Comparison of ENCODE assay signal across 9 cellular contexts in the genomic region with DNA sequence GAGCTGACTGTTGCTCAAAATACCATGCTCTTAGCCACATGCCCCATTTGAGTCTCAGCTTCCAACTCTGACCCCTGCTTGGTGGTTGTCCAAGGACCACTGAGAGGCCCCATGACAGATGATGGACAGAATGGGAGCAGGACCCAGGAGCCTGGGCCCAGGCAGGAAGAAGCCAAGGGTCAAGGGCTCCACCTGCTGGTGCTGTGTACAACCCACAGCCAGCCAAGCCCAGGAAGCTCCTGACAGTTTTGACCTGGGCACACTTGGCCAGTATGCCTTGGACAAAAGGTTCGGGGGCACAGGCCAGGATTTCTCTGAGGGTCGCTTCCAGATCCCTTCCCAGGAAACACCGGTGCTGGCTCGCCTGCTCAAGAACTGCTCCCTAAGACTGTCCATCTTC. TPM values are rescaled to one million over a fixed set of nuclear protein-coding genes. Genes with fewer than 3 reads are reported as not detected.
DNase-seq lines count a peak whose midpoint lies in the region; ATAC-seq, FAIRE-seq and TF ChIP-seq lines count a peak whose summit lies in the region.
"Not testable (repeated sequence)": the region's sequence is repeated elsewhere in the genome, so short reads cannot be mapped to it uniquely, and the experiment has no call there.
"Had no signal": no experiment of that assay in that cellular context is flagged by ENCODE, and none has a peak within 500 bp of the region (broad histone marks: within the 10 kb centered on the region; RNA-seq: fewer than 3 reads in every experiment).

No MANE protein-coding gene starts in this region.

- H4K8ac ChIP-seq in H1 (ENCODE audit: extremely low read depth, insufficient read depth, low read length), result not testable (repeated sequence)

- not testable (repeated sequence) for H3K4me3 ChIP-seq in H1 (ENCODE audit: extremely low read depth in 1 of 4, insufficient read depth in 2 of 4, low read depth in 3 of 4, low read length in 4 of 4); sigmoid colon; thoracic aorta

- H3K36me3 Mint-ChIP-seq in activated T-helper 17 cell treated with anti-CD3 and anti-CD28 coated beads, Interleukin-2, amount 50 U/mL, for 72 hours (ENCODE audit: low read depth), result not testable (repeated sequence)

- H3K4me1 ChIP-seq in H1 (replicated peaks in 1 of 4; ENCODE audit: control insufficient read depth in 3 of 4, insufficient read depth in 4 of 4, low read length in 3 of 4); sigmoid colon; thoracic aorta (ENCODE audit: control insufficient read depth in 1 of 2, low read depth in 2 of 2): not testable (repeated sequence)

- H3K14ac ChIP-seq in H1 (ENCODE audit: insufficient read length), result not testable (repeated sequence)

- not testable (repeated sequence) for H3K9me3 ChIP-seq in H1 (ENCODE audit: insufficient read depth in 2 of 2, low read depth in 1 of 2, low read length in 1 of 2); sigmoid colon; thoracic aorta

- POLR2A ChIA-PET in H1 (lab: Charles Lee; ENCODE audit: partially characterized antibody), result not testable (repeated sequence)

- TF ChIP-seq POLR2A in H1 (IDR thresholded peaks at IDR 0.05; ENCODE audit: control extremely low read depth in 1 of 2, low read depth in 2 of 2, low read length in 2 of 2); sigmoid colon (IDR thresholded peaks at IDR 0.05): not testable (repeated sequence)

- H3K18ac ChIP-seq in H1 (ENCODE audit: extremely low read depth, low read length), result not testable (repeated sequence)

- H3K27ac Mint-ChIP-seq in activated T-helper 17 cell treated with anti-CD3 and anti-CD28 coated beads, Interleukin-2, amount 50 U/mL, for 72 hours, result not testable (repeated sequence)

- H3K23me2 ChIP-seq in H1 (ENCODE audit: low read depth, low read length), result not testable (repeated sequence)

- H3K4me2 ChIP-seq in H1 (ENCODE audit: insufficient read depth in 1 of 2, low read depth in 2 of 2, low read length in 2 of 2), result not testable (repeated sequence)

- H2AFZ ChIP-seq in H1 (ENCODE audit: low read length), result not testable (repeated sequence)

- not testable (repeated sequence) for H3K4me1 Mint-ChIP-seq in activated T-helper 17 cell treated with anti-CD3 and anti-CD28 coated beads, Interleukin-2, amount 50 U/mL, for 72 hours

- peak; percentile 32; a peak in 3 of 4 replicates for TF ChIP-seq RAD21 in H1 (IDR thresholded peaks at IDR 0.05 in 1 of 2, conservative IDR thresholded peaks at IDR 0.05 in 1 of 2; ENCODE audit: low read depth in 2 of 2, low read length in 2 of 2)

- not testable (repeated sequence) for H2BK15ac ChIP-seq in H1 (ENCODE audit: low read length)

- not testable (repeated sequence) for H3K4me3 Mint-ChIP-seq in activated T-helper 17 cell treated with anti-CD3 and anti-CD28 coated beads, Interleukin-2, amount 50 U/mL, for 72 hours

- not testable (repeated sequence) for H3K9me3 Mint-ChIP-seq in activated T-helper 17 cell treated with anti-CD3 and anti-CD28 coated beads, Interleukin-2, amount 50 U/mL, for 72 hours

- not testable (repeated sequence) for H4K5ac ChIP-seq in H1 (ENCODE audit: insufficient read length, low read depth, low read length)

- not testable (repeated sequence) for H3K27ac ChIP-seq in H1 (ENCODE audit: low read depth, low read length); thoracic aorta
- H3K27ac ChIP-seq in sigmoid colon, result peak overlapping the region in 1 of 4 donors; percentile 50

- not testable (repeated sequence) for H3K23ac ChIP-seq in H1 (ENCODE audit: insufficient read length)

- not testable (repeated sequence) for H3K9ac ChIP-seq in H1 (replicated peaks in 1 of 4; ENCODE audit: extremely low read depth in 1 of 4, low read depth in 3 of 4, low read length in 3 of 4)

- not testable (repeated sequence) for DNase-seq in GM10266 (ENCODE audit: extremely low spot score)
- DNase-seq in T-helper 9 cell (peak; percentile 24), H1 (ENCODE audit: low read depth in 1 of 2, low spot score in 2 of 2) (peak in 1 of 2 experiments; percentile 77), left lobe of liver (ENCODE audit: low spot score) (peak; percentile 83), sigmoid colon (peak; percentile 75), thoracic aorta (ENCODE audit: low spot score) (peak; percentile 1)

- H2BK5ac ChIP-seq in H1 (ENCODE audit: low read depth, low read length), result not testable (repeated sequence)

- not testable (repeated sequence) for H3K56ac ChIP-seq in H1 (replicated peaks; ENCODE audit: insufficient read length, low read depth, low read length)

- not testable (repeated sequence) for H3K4ac ChIP-seq in H1 (replicated peaks; ENCODE audit: insufficient read length, low read depth, low read length)

- H3K79me1 ChIP-seq in H1 (ENCODE audit: low read depth, low read length), result not testable (repeated sequence)

- not testable (repeated sequence) for H3K27me3 Mint-ChIP-seq in activated T-helper 17 cell treated with anti-CD3 and anti-CD28 coated beads, Interleukin-2, amount 50 U/mL, for 72 hours

- H2BK12ac ChIP-seq in H1 (ENCODE audit: low read depth, low read length), result not testable (repeated sequence)

- TF ChIP-seq EP300 in H1 (IDR thresholded peaks at IDR 0.05; ENCODE audit: borderline replicate concordance in 1 of 2, low read depth in 2 of 2, low read length in 2 of 2); sigmoid colon (IDR thresholded peaks at IDR 0.05): not testable (repeated sequence)

- H2BK120ac ChIP-seq in H1 (replicated peaks; ENCODE audit: low read depth, low read length), result not testable (repeated sequence)

- FAIRE-seq in H1 (lab: Jason Lieb, UNC), result peak; percentile 48

- not testable (repeated sequence) for H3K27me3 ChIP-seq in H1 (replicated peaks in 1 of 4; ENCODE audit: control insufficient read depth in 3 of 4, extremely low read depth in 1 of 4, insufficient read depth in 3 of 4, low read length in 3 of 4); sigmoid colon; thoracic aorta (replicated peaks; ENCODE audit: insufficient read depth)

- peak; percentile 37 for ATAC-seq in HG02571 (IDR thresholded peaks at IDR 0.05; ENCODE audit: unreplicated experiment)
- peak; percentile 87 for ATAC-seq in activated T-helper 17 cell treated with anti-CD3 and anti-CD28 coated beads, Interleukin-2, amount 50 U/mL, for 72 hours (replicated peaks)
- ATAC-seq in left lobe of liver, result peak; percentile 76
- peak; percentile 61 for ATAC-seq in thoracic aorta (ENCODE audit: insufficient number of reproducible peaks, low FRiP score, low read depth)

- not testable (repeated sequence) for H4K20me1 ChIP-seq in H1 (replicated peaks in 1 of 2; ENCODE audit: control insufficient read depth in 1 of 2, insufficient read depth in 2 of 2, low read length in 2 of 2)

- CTCF ChIA-PET in H1 (lab: Charles Lee; ENCODE audit: partially characterized antibody), result not testable (repeated sequence)

- no CpG with 5 or more reads among the region's 4 CpGs for WGBS in H1 (ENCODE audit: extremely low coverage in 1 of 2, insufficient coverage in 1 of 2, insufficient read length in 1 of 2, insufficient replicate concordance in 2 of 2, low coverage in 1 of 2, low lambda C conversion rate in 2 of 2, missing lambda C conversion rate in 1 of 2), 2 experiments
- WGBS in sigmoid colon, 2 donors, result no CpG with 5 or more reads among the region's 4 CpGs

- H3K36me3 ChIP-seq in H1 (ENCODE audit: control insufficient read depth in 2 of 4, insufficient read depth in 4 of 4, low read length in 3 of 4); sigmoid colon; thoracic aorta: not testable (repeated sequence)

- not testable (repeated sequence) for H2BK20ac ChIP-seq in H1 (ENCODE audit: low read length)

- H3K79me2 ChIP-seq in H1 (ENCODE audit: control insufficient read depth in 1 of 2, insufficient read depth in 2 of 2, low read length in 2 of 2), result not testable (repeated sequence)

- not testable (repeated sequence) for H4K91ac ChIP-seq in H1 (replicated peaks; ENCODE audit: insufficient read length, low read length)

- H2AK5ac ChIP-seq in H1 (ENCODE audit: low read depth, low read length), result not testable (repeated sequence)

- TF ChIP-seq CTCF in GM10266 (IDR thresholded peaks at IDR 0.05; ENCODE audit: control insufficient read depth, insufficient read depth, low read depth, missing control alignments) (peak; percentile 57), H1 (IDR thresholded peaks at IDR 0.05; ENCODE audit: control extremely low read depth in 1 of 3, insufficient read depth in 1 of 3, low read depth in 1 of 3, low read length in 3 of 3) (peak; percentile 15 to 31 (median 30); a peak in 3 of 4 replicates), sigmoid colon (IDR thresholded peaks at IDR 0.05) (peak in 1 of 4 experiments; percentile 33), thoracic aorta (IDR thresholded peaks at IDR 0.05) (peak; percentile 40)

- intact Hi-C loops in sigmoid colon (cut with DNase I), result not testable (repeated sequence)

RNA-seq across cellular contexts. Expression of a gene that starts 15.0 kb away (rescaled TPM):
- total RNA-seq in activated T-helper 17 cell treated with anti-CD3 and anti-CD28 coated beads, Interleukin-2, amount 50 U/mL, for 72 hours, result 10 to 100 TPM; 13.1 to 14.4 TPM
- 0.24 and 0.29 TPM in 2 replicates for total RNA-seq in H1 (2021; fragmentation: NEBNext Ultra II Directional; extraction: Animal tissue kit (Norgen Biotek cat#: 25700))
- polyA plus RNA-seq in H1 (2011; rRNA removed) (0.18 and 0.24 TPM in 2 replicates), sigmoid colon (10 to 100 TPM in 1 of 3 donors, 1 to 10 TPM in 2; 1.2 to 18.2 (median 9.6) TPM)
- 0.23 TPM for polyA plus RNA-seq in H1 (2011; cell fraction: cytosol; rRNA removed)
- polyA plus RNA-seq in H1 (2011; cell fraction: nucleus; rRNA removed), result 0.93 TPM
- polyA plus RNA-seq in H1 (2012, experiment 1 of 2), result 0.16 to 0.19 TPM in 2 of 4 replicates, not detected in the others
- 0.17 TPM for polyA plus RNA-seq in H1 (2012, experiment 2 of 2)
- 0.43 TPM for polyA plus RNA-seq in H1 (2013, experiment 1 of 2)
- polyA plus RNA-seq in H1 (2013, experiment 2 of 2), result 0.24 TPM
- polyA minus RNA-seq in H1 (2011; rRNA and poly(A)+ RNA removed), result 0.19 TPM in 1 of 2 replicates, not detected in the other
- not detected for polyA minus RNA-seq in H1 (2011; cell fraction: cytosol; rRNA and poly(A)+ RNA removed)
- 1.00 TPM for polyA minus RNA-seq in H1 (2011; cell fraction: nucleus; rRNA and poly(A)+ RNA removed)
- total RNA-seq in left lobe of liver (4.0 TPM), sigmoid colon (1 to 10 TPM; 2.8 to 9.6 (median 3.2) TPM), thoracic aorta (1 to 10 TPM; 1.6 to 3.2 TPM)
- total RNA-seq: LHCN-M2 had no signal

RNA-seq across cellular contexts. Expression of a gene that starts 27.2 kb away (rescaled TPM):
- 10 to 100 TPM; 15.9 to 22.6 TPM for total RNA-seq in activated T-helper 17 cell treated with anti-CD3 and anti-CD28 coated beads, Interleukin-2, amount 50 U/mL, for 72 hours
- 28.7 and 29.0 TPM in 2 replicates for total RNA-seq in H1 (2021; fragmentation: NEBNext Ultra II Directional; extraction: Animal tissue kit (Norgen Biotek cat#: 25700))
- 15.4 and 21.3 TPM in 2 replicates for polyA plus RNA-seq in H1 (2011; rRNA removed)
- 14.3 TPM for polyA plus RNA-seq in H1 (2011; cell fraction: cytosol; rRNA removed)
- polyA plus RNA-seq in H1 (2011; cell fraction: nucleus; rRNA removed), result 29.6 TPM
- 13.8 to 20.5 TPM (median 18.5 TPM) in 4 replicates for polyA plus RNA-seq in H1 (2012, experiment 1 of 2)
- 20.3 TPM for polyA plus RNA-seq in H1 (2012, experiment 2 of 2)
- polyA plus RNA-seq in H1 (2013, experiment 1 of 2), result 13.9 TPM
- 13.4 TPM for polyA plus RNA-seq in H1 (2013, experiment 2 of 2)
- polyA minus RNA-seq in H1 (2011; rRNA and poly(A)+ RNA removed), result 20.1 and 21.0 TPM in 2 replicates
- 21.6 TPM for polyA minus RNA-seq in H1 (2011; cell fraction: cytosol; rRNA and poly(A)+ RNA removed)
- polyA minus RNA-seq in H1 (2011; cell fraction: nucleus; rRNA and poly(A)+ RNA removed), result 22.7 TPM
- 11.7 TPM for total RNA-seq in left lobe of liver
- total RNA-seq in sigmoid colon, result 1 to 10 TPM; 2.3 to 2.9 (median 2.6) TPM
- polyA plus RNA-seq in sigmoid colon, result 10 to 100 TPM; 10.2 to 23.8 (median 22.0) TPM
- total RNA-seq in thoracic aorta, result 10 to 100 TPM; 10.8 to 19.8 TPM

Comparison
In these comparisons a context has a peak if more than half of its experiments do, and no peak if none do; other contexts are left out.
1. ATAC-seq: peak in every context shown above with its lines; median percentile 87 in activated T-helper 17 cell treated with anti-CD3 and anti-CD28 coated beads, Interleukin-2, amount 50 U/mL, for 72 hours; 76 in left lobe of liver; 61 in thoracic aorta; 37 in HG02571.